8 cellular contexts compared by ENCODE assay signal in the genomic region with DNA sequence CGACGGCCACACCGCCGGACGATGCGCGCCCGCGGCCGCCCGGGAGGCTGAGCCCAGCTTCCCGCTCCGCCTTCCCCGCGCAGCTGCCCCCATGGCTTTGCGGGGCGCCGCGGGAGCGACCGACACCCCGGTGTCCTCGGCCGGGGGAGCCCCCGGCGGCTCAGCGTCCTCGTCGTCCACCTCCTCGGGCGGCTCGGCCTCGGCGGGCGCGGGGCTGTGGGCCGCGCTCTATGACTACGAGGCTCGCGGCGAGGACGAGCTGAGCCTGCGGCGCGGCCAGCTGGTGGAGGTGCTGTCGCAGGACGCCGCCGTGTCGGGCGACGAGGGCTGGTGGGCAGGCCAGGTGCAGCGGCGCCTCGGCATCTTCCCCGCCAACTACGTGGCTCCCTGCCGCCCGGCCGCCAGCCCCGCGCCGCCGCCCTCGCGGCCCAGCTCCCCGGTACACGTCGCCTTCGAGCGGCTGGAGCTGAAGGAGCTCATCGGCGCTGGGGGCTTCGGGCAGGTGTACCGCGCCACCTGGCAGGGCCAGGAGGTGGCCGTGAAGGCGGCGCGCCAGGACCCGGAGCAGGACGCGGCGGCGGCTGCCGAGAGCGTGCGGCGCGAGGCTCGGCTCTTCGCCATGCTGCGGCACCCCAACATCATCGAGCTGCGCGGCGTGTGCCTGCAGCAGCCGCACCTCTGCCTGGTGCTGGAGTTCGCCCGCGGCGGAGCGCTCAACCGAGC. TPM values are rescaled to one million over a fixed set of nuclear protein-coding genes. Genes with fewer than 3 reads are reported as not detected.
DNase-seq lines count a peak whose midpoint lies in the region; ATAC-seq and TF ChIP-seq lines count a peak whose summit lies in the region.

No MANE protein-coding gene starts in this region.

- POLR2A ChIA-PET in AG04449 (lab: Yijun Ruan, JAX): interaction anchor here (0.5 kb wide), 1 partner anchor 247 kb away, joined by 3 read pairs; no protein-coding TSS in a partner anchor

- H3K4me3 ChIP-seq in AG04449 (ENCODE audit: low read depth, low read length) (peak overlapping the region; percentile 51), SK-N-MC (peak overlapping the region; percentile 80), brain microvascular endothelial cell (ENCODE audit: low read depth, low read length) (peak overlapping the region; percentile 48), kidney epithelial cell (ENCODE audit: low read depth, low read length) (peak overlapping the region; percentile 60)

- H3K27ac ChIP-seq in SK-N-MC (no peak overlapping the region), brain microvascular endothelial cell (no peak overlapping the region)

- no peaks in the 10 kb centered on the region for H3K9me3 ChIP-seq in SK-N-MC (ENCODE audit: low read depth, low read length)

- H3K27me3 ChIP-seq in brain microvascular endothelial cell (replicated peaks) (peaks cover 5% of the 10 kb centered on the region), kidney epithelial cell (ENCODE audit: control insufficient read depth, insufficient read depth, low read length) (no peaks in the 10 kb centered on the region)

- H3K36me3 ChIP-seq in SK-N-MC (ENCODE audit: insufficient read depth, low read length) (no peaks in the 10 kb centered on the region), brain microvascular endothelial cell (replicated peaks) (no peaks in the 10 kb centered on the region), kidney epithelial cell (ENCODE audit: control insufficient read depth, insufficient read depth, low read length) (no peaks in the 10 kb centered on the region)

- peak overlapping the region; percentile 32 for H3K9ac ChIP-seq in SK-N-MC (ENCODE audit: insufficient read length)

- CTCF ChIA-PET in AG04449 (lab: Yijun Ruan, JAX): no interaction called here

- ATAC-seq in GM18520 (IDR thresholded peaks at IDR 0.05; ENCODE audit: unreplicated experiment): peak; percentile 20
- peak; percentile 21 for ATAC-seq in HG03060 (IDR thresholded peaks at IDR 0.05; ENCODE audit: low read depth, unreplicated experiment)

- DNase-seq in AG04449 (ENCODE audit: low read depth, low spot score) (no peak), SK-N-MC (ENCODE audit: low read depth, low spot score) (no peak), brain microvascular endothelial cell (no peak), kidney epithelial cell (ENCODE audit: low read depth) (no peak), GF-D8 (lab: John Stamatoyannopoulos, UW) (no peak)
- peak in 2 of 3 experiments; percentile 3 to 7 for DNase-seq in stimulated activated CD4-positive, alpha-beta T cell treated with anti-CD3 and anti-CD28 coated beads, TNF-alpha, amount 100 ng/mL, for 4 hours (ENCODE audit: low read depth in 3 of 3)

- TF ChIP-seq CTCF in AG04449 (IDR thresholded peaks at IDR 0.05; ENCODE audit: insufficient read depth, low read length, missing control alignments) (no peak), brain microvascular endothelial cell (IDR thresholded peaks at IDR 0.05; ENCODE audit: low read depth, low read length, missing control alignments) (no peak), kidney epithelial cell (IDR thresholded peaks at IDR 0.05; ENCODE audit: insufficient read depth, low read length, poor library complexity, severe bottlenecking) (no peak)

- in situ Hi-C loops in brain microvascular endothelial cell (cut with HindIII; ENCODE audit: low pct_ligation_motif_present, low sequenced_read_pairs): no loop called here

RNA-seq across cellular contexts. Expression of gene MAP3K21, which starts 0.6 kb away (rescaled TPM):
- total RNA-seq in kidney epithelial cell: 6.4 and 7.6 TPM in 2 replicates

RNA-seq across cellular contexts. Expression of gene PCNX2, which starts 32.6 kb away (rescaled TPM):
- total RNA-seq in kidney epithelial cell: 26.4 and 29.5 TPM in 2 replicates

Comparison
In these comparisons a context has a peak if more than half of its experiments do, and no peak if none do; other contexts are left out.
1. DNase-seq: peak in stimulated activated CD4-positive, alpha-beta T cell treated with anti-CD3 and anti-CD28 coated beads, TNF-alpha, amount 100 ng/mL, for 4 hours (2 of 3); none in AG04449 (single experiment), SK-N-MC (single experiment), brain microvascular endothelial cell (single experiment), kidney epithelial cell (single experiment) and GF-D8 (single experiment).
2. Peak in every context shown above with its lines, with median percentiles within 50 percentile points of each other: H3K4me3 ChIP-seq.